ENCODE assay signal across 9 cellular contexts in the genomic region with DNA sequence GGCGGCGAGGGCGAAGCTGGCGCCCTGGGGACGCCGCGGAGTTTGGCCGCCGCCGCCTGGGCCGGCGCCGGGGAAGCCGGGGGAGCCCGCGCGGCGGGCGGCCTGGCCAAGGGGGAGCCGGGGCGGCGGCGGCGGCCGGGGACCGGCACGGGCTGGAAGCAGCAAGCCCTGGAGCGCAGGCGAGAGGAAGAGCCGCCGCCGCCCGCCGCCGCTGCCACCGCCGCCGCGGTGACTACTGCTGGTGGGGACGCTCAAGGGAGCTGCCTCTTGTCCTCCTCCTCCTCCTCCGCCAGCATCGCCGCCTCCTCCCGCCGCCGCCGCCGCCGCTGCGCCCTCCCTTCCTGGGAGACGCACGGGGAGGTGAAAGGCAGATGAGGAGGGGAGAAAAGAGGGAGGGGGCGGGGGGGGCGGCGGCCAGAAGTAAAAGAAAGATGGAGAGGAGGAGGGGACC. TPM values are rescaled to one million over a fixed set of nuclear protein-coding genes. Genes with fewer than 3 reads are reported as not detected.
DNase-seq lines count a peak whose midpoint lies in the region; ATAC-seq and TF ChIP-seq lines count a peak whose summit lies in the region.
"Had no signal": no experiment of that assay in that cellular context is flagged by ENCODE, and none has a peak within 500 bp of the region (broad histone marks: within the 10 kb centered on the region; RNA-seq: fewer than 3 reads in every experiment).

No MANE protein-coding gene starts in this region.

- H3K27me3 ChIP-seq in esophagus muscularis mucosa (peaks cover 0 to 84% (median 49%) of the 10 kb centered on the region in 4 donors), neuron (ENCODE audit: insufficient read depth, low read length) (peaks cover 5% of the 10 kb centered on the region)

- peak; percentile 20 for DNase-seq in AG08396 (ENCODE audit: low spot score)
- no peak for DNase-seq in LNCaP clone FGC (ENCODE audit: low read depth)
- DNase-seq in esophagus muscularis mucosa (ENCODE audit: extremely low spot score) = peak; percentile 77
- DNase-seq in MV-4-11 (lab: John Stamatoyannopoulos, UW) = no peak
- DNase-seq in activated CD4-positive, CD25-positive, alpha-beta regulatory T cell (lab: John Stamatoyannopoulos, UW) = no peak
- DNase-seq in activated CD8-positive, alpha-beta memory T cell treated with anti-CD3 and anti-CD28 coated beads for 24 hours = no peak
- DNase-seq: activated B cell treated with CpG ODN at 0.5 μM for 24 hours had no signal

- TF ChIP-seq CTCF in LNCaP clone FGC (IDR thresholded peaks at IDR 0.05; ENCODE audit: control insufficient read depth, extremely low read depth, insufficient read depth) (no peak), esophagus muscularis mucosa (IDR thresholded peaks at IDR 0.05) (no peak)

- intact Hi-C loops in esophagus muscularis mucosa (cut with DNase I) = no loop called here

- H3K9me3 ChIP-seq in esophagus muscularis mucosa (no peaks in the 10 kb centered on the region), neuron (ENCODE audit: low read length) (no peaks in the 10 kb centered on the region)

- H3K36me3 ChIP-seq in esophagus muscularis mucosa = no peaks in the 10 kb centered on the region
- peaks cover 6% of the 10 kb centered on the region for H3K36me3 ChIP-seq in neuron (ENCODE audit: insufficient read depth, low read length)

- peak overlapping the region in 3 of 4 donors; percentile 64 to 73 (median 67) for H3K27ac ChIP-seq in esophagus muscularis mucosa (replicated peaks in 1 of 4)

- H3K4me3 ChIP-seq in LNCaP clone FGC (ENCODE audit: low read depth, low read length) = peak overlapping the region; percentile 84
- peak overlapping the region; percentile 62 to 69 (median 67) for H3K4me3 ChIP-seq in esophagus muscularis mucosa
- peak overlapping the region; percentile 83 for H3K4me3 ChIP-seq in neuron (ENCODE audit: low read length)

- no peak for ATAC-seq in GM19035 (IDR thresholded peaks at IDR 0.05; ENCODE audit: unreplicated experiment)

- H3K4me1 ChIP-seq in esophagus muscularis mucosa (peaks cover 21 to 50% (median 49%) of the 10 kb centered on the region in 4 donors), neuron (ENCODE audit: insufficient read depth, low read length) (peaks cover 33% of the 10 kb centered on the region)

- TF ChIP-seq POLR2A in esophagus muscularis mucosa (IDR thresholded peaks at IDR 0.05; ENCODE audit: low read depth) = no peak

- WGBS in esophagus muscularis mucosa = 0% methylated on average over 3 of the region's 55 CpGs

- H2AFZ ChIP-seq in neuron (ENCODE audit: low read depth, low read length) = no peak overlapping the region

- no peak for TF ChIP-seq EP300 in esophagus muscularis mucosa (IDR thresholded peaks at IDR 0.05)

RNA-seq across cellular contexts. Expression of gene PDE10A, which starts 1.0 kb away (rescaled TPM):
- total RNA-seq in esophagus muscularis mucosa = 1 to 10 TPM; 2.9 to 8.8 (median 3.9) TPM
- total RNA-seq: activated B cell treated with CpG ODN at 0.5 μM for 24 hours had no signal

Comparison
In these comparisons a context has a peak if more than half of its experiments do, and no peak if none do; other contexts are left out.
1. DNase-seq: peak in AG08396 (single experiment) and esophagus muscularis mucosa (single experiment); none in LNCaP clone FGC (single experiment), MV-4-11 (single experiment), activated CD4-positive, CD25-positive, alpha-beta regulatory T cell (0 of 4) and activated CD8-positive, alpha-beta memory T cell treated with anti-CD3 and anti-CD28 coated beads for 24 hours (single experiment).
2. Peak in every context shown above with its lines, with median percentiles within 50 percentile points of each other: H3K4me3 ChIP-seq.